ENCODE assay signal across 1 cellular context in genomic region chr5:84885479-84886258, GRCh38.
TF ChIP-seq lines count a peak whose summit lies in the region.

No MANE protein-coding gene starts in this region.

TF ChIP-seq in HCT116, 20 proteins besides CTCF, POLR2A, EP300 and RAD21 (continued from another document):
- TF ChIP-seq POLR2AphosphoS5 (IDR thresholded peaks at IDR 0.05; ENCODE audit: low read depth, low read length): no peak
- TF ChIP-seq YY1 (IDR thresholded peaks at IDR 0.05; ENCODE audit: extremely low read depth, insufficient replicate concordance, low read depth, low read length): no peak
- no peak for TF ChIP-seq FOSL1 (IDR thresholded peaks at IDR 0.05; ENCODE audit: low read depth)
- TF ChIP-seq SP1 (IDR thresholded peaks at IDR 0.05; ENCODE audit: low read depth): no peak
- TF ChIP-seq ELF1 (IDR thresholded peaks at IDR 0.05; ENCODE audit: borderline replicate concordance, low read depth): no peak
- no peak for TF ChIP-seq EZH2 (IDR thresholded peaks at IDR 0.05)
